In the genomic region with DNA sequence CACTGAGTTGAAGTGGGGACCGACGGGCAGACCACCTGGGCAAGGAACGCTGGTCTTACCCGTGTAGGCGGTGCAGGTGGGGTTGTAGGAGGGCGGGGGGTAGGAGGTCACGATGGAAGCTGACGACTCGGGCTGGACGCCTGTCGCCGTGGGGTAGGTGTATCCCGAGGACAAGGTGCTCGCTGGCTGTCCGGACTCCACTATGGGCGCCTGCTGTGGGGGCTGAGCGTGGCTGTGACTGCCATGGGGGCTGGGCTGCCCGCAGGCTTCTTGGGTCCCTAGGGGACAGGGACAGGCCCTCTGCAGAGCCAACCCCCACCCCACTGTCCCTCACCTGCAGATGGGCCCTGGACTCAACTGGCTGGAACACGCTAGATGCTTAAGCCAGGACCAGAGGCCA, we compare ENCODE assay signal across 3 cellular contexts.
TF ChIP-seq lines count a peak whose summit lies in the region.

No MANE protein-coding gene starts in this region.

TF ChIP-seq in SK-N-SH, 30 proteins besides CTCF, POLR2A, EP300 and RAD21 (continues in another document):
- TF ChIP-seq, protein P1, sequence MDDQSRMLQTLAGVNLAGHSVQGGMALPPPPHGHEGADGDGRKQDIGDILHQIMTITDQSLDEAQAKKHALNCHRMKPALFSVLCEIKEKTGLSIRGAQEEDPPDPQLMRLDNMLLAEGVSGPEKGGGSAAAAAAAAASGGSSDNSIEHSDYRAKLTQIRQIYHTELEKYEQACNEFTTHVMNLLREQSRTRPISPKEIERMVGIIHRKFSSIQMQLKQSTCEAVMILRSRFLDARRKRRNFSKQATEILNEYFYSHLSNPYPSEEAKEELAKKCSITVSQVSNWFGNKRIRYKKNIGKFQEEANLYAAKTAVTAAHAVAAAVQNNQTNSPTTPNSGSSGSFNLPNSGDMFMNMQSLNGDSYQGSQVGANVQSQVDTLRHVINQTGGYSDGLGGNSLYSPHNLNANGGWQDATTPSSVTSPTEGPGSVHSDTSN (IDR thresholded peaks at IDR 0.05), result no peak
- TF ChIP-seq RXRA (IDR thresholded peaks at IDR 0.05; ENCODE audit: borderline replicate concordance, low read depth) (no peak), SIN3A (IDR thresholded peaks at IDR 0.05; ENCODE audit: borderline replicate concordance, low read depth, low read length) (no peak), EZH2phosphoT487 (IDR thresholded peaks at IDR 0.05; ENCODE audit: borderline replicate concordance, low read depth) (no peak), ELF1 (IDR thresholded peaks at IDR 0.05) (no peak), FOXJ3 (CRISPR knock-in tag; IDR thresholded peaks at IDR 0.05) (no peak), ZBTB33 (IDR thresholded peaks at IDR 0.05; ENCODE audit: borderline replicate concordance, low read depth) (no peak), FOXM1 (IDR thresholded peaks at IDR 0.05; ENCODE audit: low read depth) (no peak), TEAD4 (IDR thresholded peaks at IDR 0.05; ENCODE audit: borderline replicate concordance, insufficient read depth) (no peak)
- TF ChIP-seq, protein P2, sequence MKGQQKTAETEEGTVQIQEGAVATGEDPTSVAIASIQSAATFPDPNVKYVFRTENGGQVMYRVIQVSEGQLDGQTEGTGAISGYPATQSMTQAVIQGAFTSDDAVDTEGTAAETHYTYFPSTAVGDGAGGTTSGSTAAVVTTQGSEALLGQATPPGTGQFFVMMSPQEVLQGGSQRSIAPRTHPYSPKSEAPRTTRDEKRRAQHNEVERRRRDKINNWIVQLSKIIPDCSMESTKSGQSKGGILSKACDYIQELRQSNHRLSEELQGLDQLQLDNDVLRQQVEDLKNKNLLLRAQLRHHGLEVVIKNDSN (IDR thresholded peaks at IDR 0.05; ENCODE audit: borderline replicate concordance, low read depth), result no peak

TF ChIP-seq in SK-N-SH treated with all-trans-retinoic acid at 6 μM for 48 hours, 23 proteins besides CTCF, POLR2A, EP300 and RAD21 (continues in another document):
- TF ChIP-seq, protein P3, sequence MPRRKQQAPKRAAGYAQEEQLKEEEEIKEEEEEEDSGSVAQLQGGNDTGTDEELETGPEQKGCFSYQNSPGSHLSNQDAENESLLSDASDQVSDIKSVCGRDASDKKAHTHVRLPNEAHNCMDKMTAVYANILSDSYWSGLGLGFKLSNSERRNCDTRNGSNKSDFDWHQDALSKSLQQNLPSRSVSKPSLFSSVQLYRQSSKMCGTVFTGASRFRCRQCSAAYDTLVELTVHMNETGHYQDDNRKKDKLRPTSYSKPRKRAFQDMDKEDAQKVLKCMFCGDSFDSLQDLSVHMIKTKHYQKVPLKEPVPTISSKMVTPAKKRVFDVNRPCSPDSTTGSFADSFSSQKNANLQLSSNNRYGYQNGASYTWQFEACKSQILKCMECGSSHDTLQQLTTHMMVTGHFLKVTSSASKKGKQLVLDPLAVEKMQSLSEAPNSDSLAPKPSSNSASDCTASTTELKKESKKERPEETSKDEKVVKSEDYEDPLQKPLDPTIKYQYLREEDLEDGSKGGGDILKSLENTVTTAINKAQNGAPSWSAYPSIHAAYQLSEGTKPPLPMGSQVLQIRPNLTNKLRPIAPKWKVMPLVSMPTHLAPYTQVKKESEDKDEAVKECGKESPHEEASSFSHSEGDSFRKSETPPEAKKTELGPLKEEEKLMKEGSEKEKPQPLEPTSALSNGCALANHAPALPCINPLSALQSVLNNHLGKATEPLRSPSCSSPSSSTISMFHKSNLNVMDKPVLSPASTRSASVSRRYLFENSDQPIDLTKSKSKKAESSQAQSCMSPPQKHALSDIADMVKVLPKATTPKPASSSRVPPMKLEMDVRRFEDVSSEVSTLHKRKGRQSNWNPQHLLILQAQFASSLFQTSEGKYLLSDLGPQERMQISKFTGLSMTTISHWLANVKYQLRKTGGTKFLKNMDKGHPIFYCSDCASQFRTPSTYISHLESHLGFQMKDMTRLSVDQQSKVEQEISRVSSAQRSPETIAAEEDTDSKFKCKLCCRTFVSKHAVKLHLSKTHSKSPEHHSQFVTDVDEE (CRISPR knock-in tag; IDR thresholded peaks at IDR 0.05), result no peak
- no peak for TF ChIP-seq TOX (CRISPR knock-in tag; IDR thresholded peaks at IDR 0.05; ENCODE audit: borderline replicate concordance)
- TF ChIP-seq ISL1 (CRISPR knock-in tag; IDR thresholded peaks at IDR 0.05), result no peak
- TF ChIP-seq GLIS3 (CRISPR knock-in tag; IDR thresholded peaks at IDR 0.05), result no peak
- no peak for TF ChIP-seq RARB (CRISPR knock-in tag; IDR thresholded peaks at IDR 0.05)
- TF ChIP-seq ARNTL (CRISPR knock-in tag; IDR thresholded peaks at IDR 0.05; ENCODE audit: borderline replicate concordance, low read depth), result no peak
- TF ChIP-seq ZFP30 (CRISPR knock-in tag; IDR thresholded peaks at IDR 0.05), result no peak
- TF ChIP-seq, protein P4, sequence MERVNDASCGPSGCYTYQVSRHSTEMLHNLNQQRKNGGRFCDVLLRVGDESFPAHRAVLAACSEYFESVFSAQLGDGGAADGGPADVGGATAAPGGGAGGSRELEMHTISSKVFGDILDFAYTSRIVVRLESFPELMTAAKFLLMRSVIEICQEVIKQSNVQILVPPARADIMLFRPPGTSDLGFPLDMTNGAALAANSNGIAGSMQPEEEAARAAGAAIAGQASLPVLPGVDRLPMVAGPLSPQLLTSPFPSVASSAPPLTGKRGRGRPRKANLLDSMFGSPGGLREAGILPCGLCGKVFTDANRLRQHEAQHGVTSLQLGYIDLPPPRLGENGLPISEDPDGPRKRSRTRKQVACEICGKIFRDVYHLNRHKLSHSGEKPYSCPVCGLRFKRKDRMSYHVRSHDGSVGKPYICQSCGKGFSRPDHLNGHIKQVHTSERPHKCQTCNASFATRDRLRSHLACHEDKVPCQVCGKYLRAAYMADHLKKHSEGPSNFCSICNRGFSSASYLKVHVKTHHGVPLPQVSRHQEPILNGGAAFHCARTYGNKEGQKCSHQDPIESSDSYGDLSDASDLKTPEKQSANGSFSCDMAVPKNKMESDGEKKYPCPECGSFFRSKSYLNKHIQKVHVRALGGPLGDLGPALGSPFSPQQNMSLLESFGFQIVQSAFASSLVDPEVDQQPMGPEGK (CRISPR knock-in tag; IDR thresholded peaks at IDR 0.05; ENCODE audit: borderline replicate concordance), result no peak
- TF ChIP-seq, protein P5, sequence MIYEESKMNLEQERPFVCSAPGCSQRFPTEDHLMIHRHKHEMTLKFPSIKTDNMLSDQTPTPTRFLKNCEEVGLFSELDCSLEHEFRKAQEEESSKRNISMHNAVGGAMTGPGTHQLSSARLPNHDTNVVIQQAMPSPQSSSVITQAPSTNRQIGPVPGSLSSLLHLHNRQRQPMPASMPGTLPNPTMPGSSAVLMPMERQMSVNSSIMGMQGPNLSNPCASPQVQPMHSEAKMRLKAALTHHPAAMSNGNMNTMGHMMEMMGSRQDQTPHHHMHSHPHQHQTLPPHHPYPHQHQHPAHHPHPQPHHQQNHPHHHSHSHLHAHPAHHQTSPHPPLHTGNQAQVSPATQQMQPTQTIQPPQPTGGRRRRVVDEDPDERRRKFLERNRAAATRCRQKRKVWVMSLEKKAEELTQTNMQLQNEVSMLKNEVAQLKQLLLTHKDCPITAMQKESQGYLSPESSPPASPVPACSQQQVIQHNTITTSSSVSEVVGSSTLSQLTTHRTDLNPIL (CRISPR knock-in tag; IDR thresholded peaks at IDR 0.05; ENCODE audit: low read depth), result no peak
- TF ChIP-seq ESRRG (CRISPR knock-in tag; IDR thresholded peaks at IDR 0.05), result no peak
- no peak for TF ChIP-seq ZC3H10 (CRISPR knock-in tag; IDR thresholded peaks at IDR 0.05)
- TF ChIP-seq TCF4 (CRISPR knock-in tag; IDR thresholded peaks at IDR 0.05; ENCODE audit: borderline replicate concordance), result no peak
- no peak for TF ChIP-seq ZNF565 (CRISPR knock-in tag; conservative IDR thresholded peaks at IDR 0.05; ENCODE audit: low read depth)
- TF ChIP-seq, protein P6, sequence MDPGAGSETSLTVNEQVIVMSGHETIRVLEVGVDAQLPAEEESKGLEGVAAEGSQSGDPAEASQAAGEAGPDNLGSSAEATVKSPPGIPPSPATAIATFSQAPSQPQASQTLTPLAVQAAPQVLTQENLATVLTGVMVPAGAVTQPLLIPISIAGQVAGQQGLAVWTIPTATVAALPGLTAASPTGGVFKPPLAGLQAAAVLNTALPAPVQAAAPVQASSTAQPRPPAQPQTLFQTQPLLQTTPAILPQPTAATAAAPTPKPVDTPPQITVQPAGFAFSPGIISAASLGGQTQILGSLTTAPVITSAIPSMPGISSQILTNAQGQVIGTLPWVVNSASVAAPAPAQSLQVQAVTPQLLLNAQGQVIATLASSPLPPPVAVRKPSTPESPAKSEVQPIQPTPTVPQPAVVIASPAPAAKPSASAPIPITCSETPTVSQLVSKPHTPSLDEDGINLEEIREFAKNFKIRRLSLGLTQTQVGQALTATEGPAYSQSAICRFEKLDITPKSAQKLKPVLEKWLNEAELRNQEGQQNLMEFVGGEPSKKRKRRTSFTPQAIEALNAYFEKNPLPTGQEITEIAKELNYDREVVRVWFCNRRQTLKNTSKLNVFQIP (CRISPR knock-in tag; IDR thresholded peaks at IDR 0.05; ENCODE audit: borderline replicate concordance, low read depth), result no peak
- no peak for TF ChIP-seq ZFP3 (CRISPR knock-in tag; IDR thresholded peaks at IDR 0.05)
- no peak for TF ChIP-seq BACH2 (CRISPR knock-in tag; IDR thresholded peaks at IDR 0.05; ENCODE audit: borderline replicate concordance)
- no peak for TF ChIP-seq ZNF8 (CRISPR knock-in tag; IDR thresholded peaks at IDR 0.05)

TF ChIP-seq in H1, 55 proteins besides CTCF, POLR2A, EP300 and RAD21:
- TF ChIP-seq RNF2 (IDR thresholded peaks at IDR 0.05; ENCODE audit: borderline replicate concordance, low read depth, low read length, missing control alignments, poor library complexity, severe bottlenecking) (no peak), CHD2 (IDR thresholded peaks at IDR 0.05; ENCODE audit: low read length) (no peak), YY1 (IDR thresholded peaks at IDR 0.05; ENCODE audit: low read depth, low read length) (no peak), CREB1 (IDR thresholded peaks at IDR 0.05) (no peak)
